15 cellular contexts compared by ENCODE assay signal in genomic region chr6:17389274-17389847, GRCh38. TPM values are rescaled to one million over a fixed set of nuclear protein-coding genes. Genes with fewer than 3 reads are reported as not detected.
A peak's percentile ranks its signal among the peaks of the same experiment; 100 is the strongest.
DNase-seq lines count a peak whose midpoint lies in the region; ATAC-seq lines count a peak whose summit lies in the region.
"Had no signal": no experiment of that assay in that cellular context is flagged by ENCODE, and none has a peak within 500 bp of the region (broad histone marks: within the 10 kb centered on the region; RNA-seq: fewer than 3 reads in every experiment).

No MANE protein-coding gene starts in this region.

- H3K4me2 ChIP-seq in skeletal muscle satellite cell (ENCODE audit: low read length) = no peak overlapping the region

- H3K9me3 ChIP-seq in adipocyte (ENCODE audit: control insufficient read depth, low read length) (no peaks in the 10 kb centered on the region), skeletal muscle satellite cell (replicated peaks; ENCODE audit: low read length) (no peaks in the 10 kb centered on the region)

- H3K4me1 ChIP-seq in adipocyte (ENCODE audit: control insufficient read depth, insufficient read depth, low read length) = peaks cover 9% of the 10 kb centered on the region
- peaks cover 12% of the 10 kb centered on the region for H3K4me1 ChIP-seq in skeletal muscle satellite cell (ENCODE audit: control insufficient read depth, insufficient read depth, low read length)

- H3K4me3 ChIP-seq in adipocyte (ENCODE audit: low read length) = no peak overlapping the region
- H3K4me3 ChIP-seq in skeletal muscle satellite cell (ENCODE audit: low read length) = no peak overlapping the region
- H3K4me3 ChIP-seq: lung had no signal

- ATAC-seq in HG03432 (IDR thresholded peaks at IDR 0.05; ENCODE audit: unreplicated experiment) (no peak), GM21825 (IDR thresholded peaks at IDR 0.05; ENCODE audit: unreplicated experiment) (no peak)

- no peak overlapping the region for H3K9ac ChIP-seq in adipocyte (ENCODE audit: low read length)
- H3K9ac ChIP-seq in skeletal muscle satellite cell (ENCODE audit: low read depth, low read length) = peak overlapping the region; percentile 14

- H3K27me3 ChIP-seq in adipocyte (replicated peaks; ENCODE audit: control insufficient read depth, insufficient read depth, low read length) (peaks cover 10% of the 10 kb centered on the region), skeletal muscle satellite cell (ENCODE audit: control insufficient read depth, insufficient read depth, low read length) (no peaks in the 10 kb centered on the region)

- DNase-seq in HPDE6-E6E7 (ENCODE audit: extremely low spot score) = peak; percentile 70
- peak; percentile 73 for DNase-seq in adipocyte (ENCODE audit: low read depth)
- peak; percentile 69 for DNase-seq in fibroblast of peridontal ligament (ENCODE audit: extremely low read depth)
- DNase-seq in NAMALWA (ENCODE audit: low spot score) = no peak
- DNase-seq: activated gamma-delta T cell treated with Interleukin-2 at 50 U/mL for 16 hours; C1 segment of cervical spinal cord; DMS53; Karpas-422; NCI-H1694 treated with DMSO at 0.1 percent for 48 hours; retina; stimulated activated CD4-positive, alpha-beta T cell treated with anti-CD3 and anti-CD28 coated beads, Interleukin-1b, Interleukin-23, amount 100 ng/mL, for 48 hours had no signal

- H3K36me3 ChIP-seq in adipocyte (ENCODE audit: control insufficient read depth, insufficient read depth, low read length, severe bottlenecking) = no peaks in the 10 kb centered on the region
- no peaks in the 10 kb centered on the region for H3K36me3 ChIP-seq in skeletal muscle satellite cell (ENCODE audit: insufficient read depth, low read length)

RNA-seq across cellular contexts. Expression of gene CAP2, which starts 4.0 kb away (rescaled TPM):
- total RNA-seq in skeletal muscle satellite cell (2012; rRNA removed) = 0.51 and 4.8 TPM in 2 replicates
